ENCODE assay signal across 12 cellular contexts in the genomic region with DNA sequence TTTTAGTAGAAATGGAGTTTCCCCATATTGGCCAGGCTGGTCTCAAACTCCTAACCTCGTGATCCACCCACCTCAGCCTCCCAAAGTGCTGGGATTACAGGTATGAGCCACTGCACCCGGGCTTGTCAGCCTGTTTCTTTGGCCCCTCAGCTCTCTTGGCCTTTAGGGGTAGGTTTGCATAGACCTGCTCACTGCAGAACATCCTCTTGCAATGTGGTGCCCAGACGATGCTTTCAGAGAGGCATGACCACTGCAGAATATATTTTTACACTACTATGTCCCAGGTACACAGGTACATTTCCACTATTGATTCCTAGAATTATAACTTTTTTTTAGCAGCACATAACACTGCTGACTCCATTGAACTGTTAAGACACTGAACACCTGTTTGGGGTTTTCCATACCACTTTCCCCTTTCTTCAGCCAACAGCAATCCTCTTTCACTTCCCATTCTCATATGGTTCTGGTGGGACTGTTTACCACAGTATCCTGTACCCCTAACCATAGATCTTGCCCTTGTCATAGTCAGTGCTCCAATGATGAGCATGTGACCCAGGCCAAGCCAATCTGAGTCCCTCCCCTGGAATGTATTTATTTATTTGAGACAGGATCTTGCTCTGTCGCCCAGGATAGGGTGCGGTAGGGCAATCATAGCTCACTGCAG. TPM values are rescaled to one million over a fixed set of nuclear protein-coding genes. Genes with fewer than 3 reads are reported as not detected.
DNase-seq lines count a peak whose midpoint lies in the region; ATAC-seq, FAIRE-seq and TF ChIP-seq lines count a peak whose summit lies in the region.
"Had no signal": no experiment of that assay in that cellular context is flagged by ENCODE, and none has a peak within 500 bp of the region (broad histone marks: within the 10 kb centered on the region; RNA-seq: fewer than 3 reads in every experiment).

No MANE protein-coding gene starts in this region.

- H3K9ac ChIP-seq in BLaER1 = no peak overlapping the region

- BruUV-seq in Calu3 (replicated peaks; lab: Mats Ljungman, UMichigan) = no TSS peak

- H3K27me3 Mint-ChIP-seq in activated naive CD4-positive, alpha-beta T cell treated with anti-CD3 and anti-CD28 coated beads, Interleukin-2, amount 10 ng/mL, durations not matched to agents 7 days and 5 days = no peaks in the 10 kb centered on the region
- H3K27me3 Mint-ChIP-seq in Calu3 (ENCODE audit: unreplicated experiment) = no peaks in the 10 kb centered on the region
- H3K27me3 Mint-ChIP-seq in activated CD4-positive, alpha-beta T cell treated with anti-CD3 and anti-CD28 coated beads for 36 hours = no peaks in the 10 kb centered on the region
- H3K27me3 Mint-ChIP-seq: naive thymus-derived CD8-positive, alpha-beta T cell had no signal

- H3K27ac Mint-ChIP-seq in activated naive CD4-positive, alpha-beta T cell treated with anti-CD3 and anti-CD28 coated beads, Interleukin-2, amount 10 ng/mL, durations not matched to agents 7 days and 5 days = no peak overlapping the region
- no peak overlapping the region for H3K27ac Mint-ChIP-seq in Calu3 (ENCODE audit: unreplicated experiment)
- H3K27ac Mint-ChIP-seq in activated CD4-positive, alpha-beta T cell treated with anti-CD3 and anti-CD28 coated beads for 36 hours = no peak overlapping the region

- H3K9me3 Mint-ChIP-seq in activated naive CD4-positive, alpha-beta T cell treated with anti-CD3 and anti-CD28 coated beads, Interleukin-2, amount 10 ng/mL, durations not matched to agents 7 days and 5 days = no peaks in the 10 kb centered on the region
- no peaks in the 10 kb centered on the region for H3K9me3 Mint-ChIP-seq in Calu3 (ENCODE audit: low read depth, unreplicated experiment)
- H3K9me3 Mint-ChIP-seq in activated CD4-positive, alpha-beta T cell treated with anti-CD3 and anti-CD28 coated beads for 36 hours (ENCODE audit: low read depth) = no peaks in the 10 kb centered on the region
- H3K9me3 Mint-ChIP-seq: naive thymus-derived CD8-positive, alpha-beta T cell had no signal

- no peaks in the 10 kb centered on the region for H3K9me3 ChIP-seq in BLaER1

- FAIRE-seq in GM19239 (lab: Jason Lieb, UNC) = peak; percentile 97

- H3K4me1 Mint-ChIP-seq in activated naive CD4-positive, alpha-beta T cell treated with anti-CD3 and anti-CD28 coated beads, Interleukin-2, amount 10 ng/mL, durations not matched to agents 7 days and 5 days = peaks cover 4% of the 10 kb centered on the region
- no peaks in the 10 kb centered on the region for H3K4me1 Mint-ChIP-seq in Calu3 (ENCODE audit: low read depth, unreplicated experiment)
- H3K4me1 Mint-ChIP-seq in activated CD4-positive, alpha-beta T cell treated with anti-CD3 and anti-CD28 coated beads for 36 hours = no peaks in the 10 kb centered on the region

- peaks cover 25% of the 10 kb centered on the region for H3K4me1 ChIP-seq in BLaER1

- H3K36me3 ChIP-seq in BLaER1 = peaks cover 21% of the 10 kb centered on the region

- POLR2A ChIA-PET in activated CD4-positive, alpha-beta T cell treated with anti-CD3 and anti-CD28 coated beads for 36 hours (lab: Charles Lee) = interaction anchor here (0.6 kb wide), 1 partner anchor 942 kb away, joined by 4 read pairs; no protein-coding TSS in a partner anchor

- no peak overlapping the region for H3K4me3 Mint-ChIP-seq in activated naive CD4-positive, alpha-beta T cell treated with anti-CD3 and anti-CD28 coated beads, Interleukin-2, amount 10 ng/mL, durations not matched to agents 7 days and 5 days
- no peak overlapping the region for H3K4me3 Mint-ChIP-seq in Calu3 (ENCODE audit: low read depth, unreplicated experiment)
- H3K4me3 Mint-ChIP-seq in activated CD4-positive, alpha-beta T cell treated with anti-CD3 and anti-CD28 coated beads for 36 hours = no peak overlapping the region

- CTCF ChIA-PET in activated naive CD4-positive, alpha-beta T cell treated with anti-CD3 and anti-CD28 coated beads, Interleukin-2, amount 10 ng/mL, durations not matched to agents 7 days and 5 days (lab: Charles Lee) = no interaction called here
- CTCF ChIA-PET in Calu3 (lab: Charles Lee) = no interaction called here
- CTCF ChIA-PET in activated CD4-positive, alpha-beta T cell treated with anti-CD3 and anti-CD28 coated beads for 36 hours (lab: Charles Lee) = no interaction called here

- H3K36me3 Mint-ChIP-seq in activated naive CD4-positive, alpha-beta T cell treated with anti-CD3 and anti-CD28 coated beads, Interleukin-2, amount 10 ng/mL, durations not matched to agents 7 days and 5 days = no peaks in the 10 kb centered on the region
- H3K36me3 Mint-ChIP-seq in Calu3 (ENCODE audit: insufficient read depth, unreplicated experiment) = no peaks in the 10 kb centered on the region
- no peaks in the 10 kb centered on the region for H3K36me3 Mint-ChIP-seq in activated CD4-positive, alpha-beta T cell treated with anti-CD3 and anti-CD28 coated beads for 36 hours (ENCODE audit: low read depth)

- TF ChIP-seq CTCF in Calu3 (IDR thresholded peaks at IDR 0.05; ENCODE audit: unreplicated experiment) = no peak

- H3K4me2 ChIP-seq in BLaER1 = peak overlapping the region; percentile 71

- H3K4me3 ChIP-seq in BLaER1 = no peak overlapping the region

- intact Hi-C loops in Calu3 (cut with micrococcal nuclease; ENCODE audit: unreplicated experiment) = no loop called here
- intact Hi-C loops in activated CD4-positive, alpha-beta T cell treated with anti-CD3 and anti-CD28 coated beads for 36 hours (cut with DNase I, micrococcal nuclease) = no loop called here

- ATAC-seq in HG02885 (IDR thresholded peaks at IDR 0.05; ENCODE audit: poor library complexity, unreplicated experiment) = peak; percentile 75
- no peak for ATAC-seq in GM18505 (IDR thresholded peaks at IDR 0.05; ENCODE audit: unreplicated experiment)
- no peak for ATAC-seq in activated CD4-positive, alpha-beta T cell treated with anti-CD3 and anti-CD28 coated beads for 36 hours

- no peak for DNase-seq in GM19239 (ENCODE audit: insufficient read length, low spot score)
- peak; percentile 98 for DNase-seq in MV-4-11 (lab: John Stamatoyannopoulos, UW)
- DNase-seq in activated naive CD4-positive, alpha-beta T cell treated with anti-CD3 and anti-CD28 coated beads, Interleukin-2, amount 10 ng/mL, durations not matched to agents 7 days and 5 days = no peak
- no peak for DNase-seq in Calu3
- DNase-seq in activated CD4-positive, alpha-beta T cell treated with anti-CD3 and anti-CD28 coated beads for 36 hours = no peak
- DNase-seq: caudate nucleus; glutamatergic neuron; naive thymus-derived CD8-positive, alpha-beta T cell; Right ventricle myocardium superior had no signal

- no peak for TF ChIP-seq POLR2A in GM18505 (IDR thresholded peaks at IDR 0.05; ENCODE audit: borderline replicate concordance, extremely low read depth, insufficient read depth, insufficient read length)

- peak overlapping the region; percentile 24; the same call in 1 of the 2 replicates for H3K27ac ChIP-seq in BLaER1

- no peaks in the 10 kb centered on the region for H4K20me1 ChIP-seq in BLaER1

- no peaks in the 10 kb centered on the region for H3K27me3 ChIP-seq in BLaER1

RNA-seq across cellular contexts. Expression of gene CCDC32, which starts 21.1 kb away (rescaled TPM):
- total RNA-seq in Calu3 (2022) = 11.4 and 13.6 TPM in 2 replicates
- total RNA-seq in activated CD4-positive, alpha-beta T cell treated with anti-CD3 and anti-CD28 coated beads for 36 hours = 10 to 100 TPM; 14.2 to 24.5 TPM

RNA-seq across cellular contexts. Expression of gene RPUSD2, which starts 25.3 kb away (rescaled TPM):
- total RNA-seq in Calu3 (2022) = 8.5 and 9.2 TPM in 2 replicates
- total RNA-seq in activated CD4-positive, alpha-beta T cell treated with anti-CD3 and anti-CD28 coated beads for 36 hours = 10 to 100 TPM; 11.0 to 14.0 TPM

RNA-seq across cellular contexts. Expression of gene KNL1, which starts 50.3 kb away (rescaled TPM):
- 11.0 and 19.0 TPM in 2 replicates for total RNA-seq in Calu3 (2022)
- total RNA-seq in activated CD4-positive, alpha-beta T cell treated with anti-CD3 and anti-CD28 coated beads for 36 hours = 10 to 100 TPM; 26.2 to 33.5 TPM
